ENCODE assay signal across 8 cellular contexts in the genomic region with DNA sequence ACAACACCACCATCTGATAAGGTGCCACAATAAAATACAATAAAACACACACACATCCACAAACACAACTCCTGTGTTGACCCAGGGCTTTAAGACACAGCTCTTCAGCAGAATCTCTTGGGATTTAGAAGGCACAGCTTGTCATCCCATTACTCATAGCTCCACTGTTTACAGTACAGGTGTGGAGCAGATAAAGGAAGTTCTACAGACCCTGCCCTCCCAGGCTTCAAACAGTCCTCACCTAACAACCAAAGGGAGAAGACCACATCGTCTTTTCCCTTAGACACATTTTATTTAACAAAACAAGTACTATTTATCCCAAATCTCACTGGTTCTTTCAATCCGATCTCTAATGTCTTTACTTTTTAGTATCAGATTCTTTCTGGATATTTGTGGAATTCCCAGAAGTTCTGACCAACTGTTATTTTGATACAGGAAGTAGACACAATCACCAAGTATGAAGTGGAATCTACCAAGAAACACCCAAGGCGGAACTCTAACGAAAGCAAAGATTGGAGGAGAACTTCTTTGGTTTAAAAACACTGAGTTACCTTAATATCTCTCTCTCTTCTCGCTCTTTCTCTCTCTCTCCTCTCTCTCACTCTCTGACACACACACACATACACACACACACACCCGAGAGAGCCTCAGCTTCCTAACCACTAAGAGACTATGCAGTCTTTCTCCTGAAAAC. TPM values are rescaled to one million over a fixed set of nuclear protein-coding genes. Genes with fewer than 3 reads are reported as not detected.
DNase-seq lines count a peak whose midpoint lies in the region; FAIRE-seq and TF ChIP-seq lines count a peak whose summit lies in the region.

No MANE protein-coding gene starts in this region.

- H3K27me3 ChIP-seq in esophagus squamous epithelium (no peaks in the 10 kb centered on the region), small intestine (ENCODE audit: control insufficient read depth in 2 of 2, insufficient read depth in 2 of 2, low read length in 2 of 2) (no peaks in the 10 kb centered on the region), neuronal stem cell (ENCODE audit: control insufficient read depth in 3 of 3, insufficient read depth in 3 of 3, low read depth in 1 of 3, low read length in 3 of 3) (no peaks in the 10 kb centered on the region)

- no peak overlapping the region for H2BK5ac ChIP-seq in neuronal stem cell (ENCODE audit: low read length)

- no peak overlapping the region for H4K91ac ChIP-seq in neuronal stem cell (ENCODE audit: low read depth, low read length, poor library complexity)

- H4K8ac ChIP-seq in neuronal stem cell (ENCODE audit: low read depth, low read length): no peak overlapping the region

- no peak for DNase-seq in GM19239 (ENCODE audit: insufficient read length, low spot score)
- DNase-seq in esophagus squamous epithelium (lab: John Stamatoyannopoulos, UW): no peak
- peak; percentile 94 for DNase-seq in small intestine
- no peak for DNase-seq in islet precursor cell
- DNase-seq in NCI-H2029 treated with DMSO at 0.1 percent for 48 hours (lab: John Stamatoyannopoulos, UW): no peak
- DNase-seq in neuronal stem cell (ENCODE audit: low spot score): no peak

- TF ChIP-seq POLR2A in Raji (IDR thresholded peaks at IDR 0.05; ENCODE audit: insufficient read depth, low read depth, low read length): 0 out of 2 replicates have a peak, but pooled peaks have one; percentile 28
- TF ChIP-seq POLR2A in esophagus squamous epithelium (IDR thresholded peaks at IDR 0.05): peak in 3 of 4 donors; percentile 57 to 68 (median 67)

- TF ChIP-seq CTCF in 22Rv1 (IDR thresholded peaks at IDR 0.05) (no peak), esophagus squamous epithelium (IDR thresholded peaks at IDR 0.05) (no peak)

- 10 to 16% methylated on average over 6 of the region's 6 CpGs for WGBS in esophagus squamous epithelium, 2 donors
- WGBS in small intestine, 3 donors: 5 to 15% (median 7%) methylated on average over 6 of the region's 6 CpGs
- WGBS in neuronal stem cell (ENCODE audit: extremely low coverage in 2 of 2, insufficient read length in 2 of 2, insufficient replicate concordance in 1 of 2), 2 donors: no CpG with 5 or more reads among the region's 6 CpGs

- no peak overlapping the region for H2BK120ac ChIP-seq in neuronal stem cell (ENCODE audit: low read depth, low read length)

- FAIRE-seq in GM19239 (lab: Jason Lieb, UNC) (peak; percentile 23), small intestine (lab: Jason Lieb, UNC) (no peak)

- H3K79me1 ChIP-seq in neuronal stem cell (ENCODE audit: low read depth, low read length): peaks cover 4% of the 10 kb centered on the region

- H2BK12ac ChIP-seq in neuronal stem cell (ENCODE audit: low read length): no peak overlapping the region

- H2AK5ac ChIP-seq in neuronal stem cell (ENCODE audit: low read depth, low read length): no peak overlapping the region

- no peak overlapping the region for H2AFZ ChIP-seq in neuronal stem cell (ENCODE audit: low read length)

- no peak overlapping the region for H3K9ac ChIP-seq in neuronal stem cell (ENCODE audit: low read depth, low read length, poor library complexity)

- H3K4me1 ChIP-seq in esophagus squamous epithelium (peaks cover 37 to 72% (median 38%) of the 10 kb centered on the region in 3 donors), small intestine (ENCODE audit: control insufficient read depth in 2 of 2, insufficient read depth in 1 of 2, low read depth in 1 of 2, low read length in 1 of 2) (peaks cover 3 to 17% of the 10 kb centered on the region in 2 donors), neuronal stem cell (ENCODE audit: control insufficient read depth in 2 of 2, insufficient read depth in 1 of 2, low read depth in 1 of 2, low read length in 2 of 2) (peaks cover 0 to 13% of the 10 kb centered on the region in 2 donors)

- H3K36me3 ChIP-seq in esophagus squamous epithelium (peaks cover 0 to 4% (median 0%) of the 10 kb centered on the region in 3 donors), small intestine (ENCODE audit: control insufficient read depth in 2 of 2, insufficient read depth in 2 of 2, low read length in 2 of 2) (no peaks in the 10 kb centered on the region), neuronal stem cell (replicated peaks in 1 of 2; ENCODE audit: control insufficient read depth in 2 of 2, insufficient read depth in 2 of 2, low read length in 2 of 2) (peaks cover 0 to 2% of the 10 kb centered on the region in 2 donors)

- intact Hi-C loops in esophagus squamous epithelium (cut with DNase I): no loop called here

- no peak overlapping the region for H3K4me2 ChIP-seq in neuronal stem cell (ENCODE audit: insufficient read depth, low read length, poor library complexity, severe bottlenecking)

- H3K4me3 ChIP-seq in esophagus squamous epithelium: peak overlapping the region; percentile 47 to 70 (median 59)
- H3K4me3 ChIP-seq in small intestine (ENCODE audit: low read depth in 1 of 2, low read length in 2 of 2): peak overlapping the region; percentile 30 to 64
- no peak overlapping the region for H3K4me3 ChIP-seq in neuronal stem cell (ENCODE audit: low read length in 2 of 2)

- no peak overlapping the region for H3K18ac ChIP-seq in neuronal stem cell (ENCODE audit: low read length)

- H3K4ac ChIP-seq in neuronal stem cell (ENCODE audit: low read length): no peak overlapping the region

- no peak overlapping the region for H2BK15ac ChIP-seq in neuronal stem cell (ENCODE audit: low read length)

- peak overlapping the region; percentile 80 for H3K27ac ChIP-seq in 22Rv1
- H3K27ac ChIP-seq in esophagus squamous epithelium: peak overlapping the region; percentile 90 to 95 (median 92)
- peak overlapping the region; percentile 93 to 98 for H3K27ac ChIP-seq in small intestine (ENCODE audit: low read depth in 1 of 2, low read length in 1 of 2)
- no peak overlapping the region for H3K27ac ChIP-seq in neuronal stem cell (replicated peaks; ENCODE audit: low read length)

- H3K9me3 ChIP-seq in esophagus squamous epithelium (no peaks in the 10 kb centered on the region), small intestine (ENCODE audit: control insufficient read depth, low read depth) (no peaks in the 10 kb centered on the region), neuronal stem cell (replicated peaks in 1 of 2; ENCODE audit: control insufficient read depth in 2 of 2, insufficient read depth in 1 of 2, low read depth in 1 of 2, low read length in 2 of 2) (no peaks in the 10 kb centered on the region)

- H3K23ac ChIP-seq in neuronal stem cell (ENCODE audit: low read depth, low read length, poor library complexity): no peak overlapping the region

- H3K14ac ChIP-seq in neuronal stem cell (ENCODE audit: low read length): no peak overlapping the region

RNA-seq across cellular contexts. Expression of gene CYTH1, which starts 46.1 kb away (rescaled TPM):
- total RNA-seq in esophagus squamous epithelium: 10 to 100 TPM; 42.1 to 86.7 (median 67.5) TPM
- polyA plus RNA-seq in small intestine: 10 to 100 TPM; 37.6 to 46.3 (median 38.6) TPM
- polyA plus RNA-seq in neuronal stem cell (2013, experiment 1 of 2): 13.3 TPM
- 13.8 TPM for polyA plus RNA-seq in neuronal stem cell (2013, experiment 2 of 2)

Comparison
In these comparisons a context has a peak if more than half of its experiments do, and no peak if none do; other contexts are left out.
1. H3K4me3 ChIP-seq: peak in esophagus squamous epithelium (4 of 4) and small intestine (2 of 2); none in neuronal stem cell (0 of 2).